In the genomic region with DNA sequence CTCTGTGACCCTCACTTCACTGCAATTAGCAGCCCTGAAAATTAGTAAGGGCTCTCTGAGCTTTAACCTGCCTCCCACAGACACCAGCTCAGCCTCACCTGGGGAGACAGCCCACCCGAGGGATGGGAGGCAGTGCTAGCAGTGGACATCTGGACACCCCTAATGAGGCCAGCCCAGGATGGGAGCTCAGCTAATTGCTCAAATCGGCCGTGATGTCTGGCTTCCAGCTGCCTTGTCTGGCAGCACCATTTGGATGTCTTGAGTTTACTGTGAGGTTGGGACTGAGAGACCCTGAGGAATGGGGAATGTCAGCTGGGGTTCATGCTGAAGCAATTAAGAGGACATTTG, we compare ENCODE assay signal across 23 cellular contexts.
"Had no signal": no experiment of that assay in that cellular context is flagged by ENCODE, and none has a peak within 500 bp of the region (broad histone marks: within the 10 kb centered on the region; RNA-seq: fewer than 3 reads in every experiment).

No MANE protein-coding gene starts in this region.

- H3K36me3 ChIP-seq: tibial nerve, vagina had no signal

- H3K36me3 Mint-ChIP-seq: activated naive CD8-positive, alpha-beta T cell treated with anti-CD3 and anti-CD28 coated beads for 36 hours; immature natural killer cell had no signal

- H3K27me3 ChIP-seq: body of pancreas, tibial nerve, vagina had no signal

- H3K4me1 ChIP-seq: body of pancreas, foreskin keratinocyte, vagina had no signal

- H3K27ac ChIP-seq: body of pancreas, foreskin keratinocyte, skin epidermis, tibial nerve, vagina had no signal

- H3K4me1 Mint-ChIP-seq: activated naive CD8-positive, alpha-beta T cell treated with anti-CD3 and anti-CD28 coated beads for 36 hours; immature natural killer cell; naive B cell had no signal

- H3K27me3 Mint-ChIP-seq: activated naive CD8-positive, alpha-beta T cell treated with anti-CD3 and anti-CD28 coated beads for 36 hours had no signal

- H3K27ac Mint-ChIP-seq: activated naive CD8-positive, alpha-beta T cell treated with anti-CD3 and anti-CD28 coated beads for 36 hours; activated T-helper 1 cell treated with anti-CD3 and anti-CD28 coated beads, Interleukin-12 subunit alpha, Interleukin-12 subunit beta, Interleukin-2, Interleukin-4 antibody, amounts not matched to agents 30 ng/mL and 10 ng/mL and 1 ng/mL, durations not matched to agents 14 hours and 24 hours and 36 hours; immature natural killer cell; naive B cell; T-helper 2 cell treated with Interferon-gamma antibody and Interleukin-4, amounts not matched to agents 5 μg/mL and 100 μg/mL, for 36 hours had no signal

- H3K9me3 Mint-ChIP-seq: activated naive CD8-positive, alpha-beta T cell treated with anti-CD3 and anti-CD28 coated beads for 36 hours; activated T-helper 1 cell treated with anti-CD3 and anti-CD28 coated beads, Interleukin-12 subunit alpha, Interleukin-12 subunit beta, Interleukin-2, Interleukin-4 antibody, amounts not matched to agents 30 ng/mL and 10 ng/mL and 1 ng/mL, durations not matched to agents 14 hours and 24 hours and 36 hours; naive B cell; T-helper 2 cell treated with Interferon-gamma antibody and Interleukin-4, amounts not matched to agents 5 μg/mL and 100 μg/mL, for 36 hours had no signal

- H3K4me3 Mint-ChIP-seq: activated naive CD8-positive, alpha-beta T cell treated with anti-CD3 and anti-CD28 coated beads for 36 hours; activated T-helper 1 cell treated with anti-CD3 and anti-CD28 coated beads, Interleukin-12 subunit alpha, Interleukin-12 subunit beta, Interleukin-2, Interleukin-4 antibody, amounts not matched to agents 30 ng/mL and 10 ng/mL and 1 ng/mL, durations not matched to agents 14 hours and 24 hours and 36 hours; immature natural killer cell; naive B cell; T-helper 2 cell treated with Interferon-gamma antibody and Interleukin-4, amounts not matched to agents 5 μg/mL and 100 μg/mL, for 36 hours had no signal

- H3K9me3 ChIP-seq: body of pancreas, tibial nerve, vagina had no signal

- H3K4me3 ChIP-seq: body of pancreas, lung, skin epidermis, tibial nerve, vagina had no signal

- DNase-seq: activated CD4-positive, CD25-positive, alpha-beta regulatory T cell treated with anti-CD3 and anti-CD28 coated beads, Interleukin-2, amount 50 U/mL, for 72 hours; activated naive CD8-positive, alpha-beta T cell treated with anti-CD3 and anti-CD28 coated beads for 36 hours; amygdala; body of pancreas; central memory CD4-positive, alpha-beta T cell; cortex of kidney; effector CD4-positive, alpha-beta T cell; foreskin keratinocyte; head of caudate nucleus; immature natural killer cell; naive B cell; nucleus accumbens; posterior cingulate gyrus; stimulated activated CD4-positive, alpha-beta T cell treated with anti-CD3 and anti-CD28 coated beads, Interleukin-4, amount 100 ng/mL, for 4 hours; stimulated activated CD8-positive, alpha-beta memory T cell treated with anti-CD3 and anti-CD28 coated beads, Interleukin-4, amount 100 ng/mL, for 48 hours; stimulated activated naive CD4-positive, alpha-beta T cell treated with Interleukin-2 at 50 U/mL for 16 hours; substantia nigra had no signal
